In the genomic region with DNA sequence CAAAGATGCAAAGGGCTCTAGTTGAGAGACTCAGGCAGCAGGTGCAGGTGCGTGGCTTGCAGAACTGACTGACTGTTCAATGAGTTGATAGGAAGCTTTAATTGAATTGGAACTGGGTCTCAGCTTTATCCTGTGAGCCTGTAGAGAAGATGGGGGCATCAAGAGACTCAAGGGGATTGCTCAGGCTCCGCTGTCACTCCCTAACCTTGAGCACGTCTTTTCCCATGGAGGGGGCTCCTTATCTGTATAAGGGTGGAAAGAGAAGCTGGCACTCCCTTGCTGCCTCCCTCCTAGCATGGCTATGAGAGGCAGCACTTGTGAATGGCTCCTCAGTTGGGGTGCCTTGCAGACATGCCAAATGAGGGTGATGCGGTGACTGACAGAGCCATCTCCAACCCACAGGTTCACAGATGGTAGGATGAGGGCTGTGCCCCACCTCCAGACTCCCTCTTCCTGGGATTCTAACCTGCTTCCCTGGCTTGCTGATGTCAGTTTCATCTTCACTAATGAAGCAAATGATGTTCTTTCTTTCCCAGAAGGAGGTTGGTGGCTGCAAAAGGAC, we compare ENCODE assay signal across 13 cellular contexts. TPM values are rescaled to one million over a fixed set of nuclear protein-coding genes. Genes with fewer than 3 reads are reported as not detected.
DNase-seq lines count a peak whose midpoint lies in the region; ATAC-seq and TF ChIP-seq lines count a peak whose summit lies in the region.
"Had no signal": no experiment of that assay in that cellular context is flagged by ENCODE, and none has a peak within 500 bp of the region (broad histone marks: within the 10 kb centered on the region; RNA-seq: fewer than 3 reads in every experiment).

No MANE protein-coding gene starts in this region.

- H3K36me3 ChIP-seq in mammary epithelial cell (ENCODE audit: insufficient read depth, low read length): no peaks in the 10 kb centered on the region
- H3K36me3 ChIP-seq in esophagus muscularis mucosa: no peaks in the 10 kb centered on the region
- H3K36me3 ChIP-seq in neuronal stem cell (replicated peaks in 1 of 2; ENCODE audit: control insufficient read depth in 2 of 2, insufficient read depth in 2 of 2, low read length in 2 of 2): no peaks in the 10 kb centered on the region
- H3K36me3 ChIP-seq: BE2C, HAP-1 had no signal

- no peak for TF ChIP-seq POLR2A in esophagus muscularis mucosa (IDR thresholded peaks at IDR 0.05; ENCODE audit: low read depth)

- H4K91ac ChIP-seq in neuronal stem cell (ENCODE audit: low read depth, low read length, poor library complexity): no peak overlapping the region

- no peaks in the 10 kb centered on the region for H3K79me1 ChIP-seq in neuronal stem cell (ENCODE audit: low read depth, low read length)

- TF ChIP-seq CTCF in mammary epithelial cell (conservative IDR thresholded peaks at IDR 0.05 in 1 of 2, IDR thresholded peaks at IDR 0.05 in 1 of 2; ENCODE audit: extremely low read depth in 1 of 2, insufficient read depth in 1 of 2, low read depth in 1 of 2, low read length in 2 of 2) (no peak), MCF 10A (IDR thresholded peaks at IDR 0.05; ENCODE audit: unreplicated experiment) (no peak), esophagus muscularis mucosa (IDR thresholded peaks at IDR 0.05) (no peak)

- no peak overlapping the region for H3K23ac ChIP-seq in neuronal stem cell (ENCODE audit: low read depth, low read length, poor library complexity)

- in situ Hi-C loops in mammary epithelial cell (cut with MboI; ENCODE audit: low sequenced_read_pairs in 2 of 2): no loop called here

- no peak overlapping the region for H3K18ac ChIP-seq in neuronal stem cell (ENCODE audit: low read length)

- TF ChIP-seq EP300 in esophagus muscularis mucosa (IDR thresholded peaks at IDR 0.05): no peak

- H3K4me1 ChIP-seq in mammary epithelial cell (ENCODE audit: insufficient read depth, low read length) (peaks cover 32% of the 10 kb centered on the region), esophagus muscularis mucosa (peaks cover 0 to 18% (median 17%) of the 10 kb centered on the region in 4 donors), neuronal stem cell (ENCODE audit: control insufficient read depth in 2 of 2, insufficient read depth in 1 of 2, low read depth in 1 of 2, low read length in 2 of 2) (peaks cover 0 to 9% of the 10 kb centered on the region in 2 donors)
- H3K4me1 ChIP-seq: BE2C, HAP-1 had no signal

- CTCF ChIA-PET in mammary epithelial cell (lab: Charles Lee; ENCODE audit: low non-redundant PET) (no interaction called here), MCF 10A (lab: Yijun Ruan, JAX) (interaction anchor here (0.6 kb wide), 1 partner anchor 41 kb away, joined by 3 read pairs; no protein-coding TSS in a partner anchor)

- intact Hi-C loops in mammary epithelial cell (cut with micrococcal nuclease): no loop called here
- intact Hi-C loops in MCF 10A (cut with micrococcal nuclease): no loop called here
- intact Hi-C loops in esophagus muscularis mucosa (cut with DNase I): no loop called here

- POLR2A ChIA-PET in MCF 10A (lab: Yijun Ruan, JAX): no interaction called here

- H3K9me3 ChIP-seq in mammary epithelial cell (replicated peaks; ENCODE audit: insufficient read depth, low read length) (no peaks in the 10 kb centered on the region), esophagus muscularis mucosa (peaks cover 0 to 5% (median under 1%) of the 10 kb centered on the region in 4 donors), neuronal stem cell (replicated peaks in 1 of 2; ENCODE audit: control insufficient read depth in 2 of 2, insufficient read depth in 1 of 2, low read depth in 1 of 2, low read length in 2 of 2) (peaks cover 3 to 10% of the 10 kb centered on the region in 2 donors)
- H3K9me3 ChIP-seq: BE2C, Caco-2, HAP-1 had no signal

- WGBS in mammary epithelial cell (ENCODE audit: low coverage, missing lambda C conversion rate): 100% methylated on average over 4 of the region's 4 CpGs
- 93% methylated on average over 4 of the region's 4 CpGs for WGBS in esophagus muscularis mucosa
- WGBS in neuronal stem cell (ENCODE audit: extremely low coverage in 2 of 2, insufficient read length in 2 of 2, insufficient replicate concordance in 1 of 2), 2 donors: no CpG with 5 or more reads among the region's 4 CpGs

- no peaks in the 10 kb centered on the region for H3K36me3 Mint-ChIP-seq in MCF 10A (ENCODE audit: insufficient read depth, unreplicated experiment)
- peaks cover 7% of the 10 kb centered on the region for H3K36me3 Mint-ChIP-seq in stimulated activated effector memory CD8-positive, alpha-beta T cell treated with anti-CD3 and anti-CD28 coated beads, Interleukin-12 subunit alpha, Interleukin-12 subunit beta, amount 100 ng/mL, for 72 hours

- H2AK5ac ChIP-seq in neuronal stem cell (ENCODE audit: low read depth, low read length): no peak overlapping the region

- no peak overlapping the region for H3K14ac ChIP-seq in neuronal stem cell (ENCODE audit: low read length)

- H2BK15ac ChIP-seq in neuronal stem cell (ENCODE audit: low read length): peak overlapping the region; percentile 3

- no peaks in the 10 kb centered on the region for H3K79me2 ChIP-seq in mammary epithelial cell (ENCODE audit: insufficient read depth, low read length)

- H3K27ac Mint-ChIP-seq in MCF 10A (ENCODE audit: low read depth, unreplicated experiment): no peak overlapping the region
- no peak overlapping the region for H3K27ac Mint-ChIP-seq in stimulated activated effector memory CD8-positive, alpha-beta T cell treated with anti-CD3 and anti-CD28 coated beads, Interleukin-12 subunit alpha, Interleukin-12 subunit beta, amount 100 ng/mL, for 72 hours
- H3K27ac Mint-ChIP-seq: CD4-positive, alpha-beta T cell had no signal

- BruUV-seq in mammary epithelial cell (replicated peaks; lab: Mats Ljungman, UMichigan) (no TSS peak), MCF 10A (replicated peaks; lab: Mats Ljungman, UMichigan) (no TSS peak)

- DNase-seq in mammary epithelial cell (no peak), MCF 10A (ENCODE audit: unreplicated experiment) (no peak), esophagus muscularis mucosa (ENCODE audit: extremely low spot score) (peak; percentile 83), neuronal stem cell (ENCODE audit: low spot score) (no peak), T-helper 9 cell (no peak)
- no peak for DNase-seq in stimulated activated effector memory CD8-positive, alpha-beta T cell treated with anti-CD3 and anti-CD28 coated beads, Interleukin-12 subunit alpha, Interleukin-12 subunit beta, amount 100 ng/mL, for 72 hours (ENCODE audit: low spot score in 2 of 2)
- DNase-seq in stimulated activated naive CD4-positive, alpha-beta T cell (lab: John Stamatoyannopoulos, UW): no peak
- DNase-seq: ACHN; BE2C; Caco-2; CD4-positive, alpha-beta T cell had no signal

- H3K9me3 Mint-ChIP-seq in MCF 10A (ENCODE audit: unreplicated experiment): no peaks in the 10 kb centered on the region
- H3K9me3 Mint-ChIP-seq in stimulated activated effector memory CD8-positive, alpha-beta T cell treated with anti-CD3 and anti-CD28 coated beads, Interleukin-12 subunit alpha, Interleukin-12 subunit beta, amount 100 ng/mL, for 72 hours: peaks cover 5% of the 10 kb centered on the region

- peak overlapping the region; percentile 15 for H2AFZ ChIP-seq in mammary epithelial cell (ENCODE audit: low read depth, low read length)
- H2AFZ ChIP-seq in neuronal stem cell (ENCODE audit: low read length): no peak overlapping the region
- H2AFZ ChIP-seq: GM23248 had no signal

- no peak overlapping the region for H3K4me3 Mint-ChIP-seq in MCF 10A (ENCODE audit: unreplicated experiment)
- no peak overlapping the region for H3K4me3 Mint-ChIP-seq in stimulated activated effector memory CD8-positive, alpha-beta T cell treated with anti-CD3 and anti-CD28 coated beads, Interleukin-12 subunit alpha, Interleukin-12 subunit beta, amount 100 ng/mL, for 72 hours
- H3K4me3 Mint-ChIP-seq: CD4-positive, alpha-beta T cell had no signal

- H3K27me3 ChIP-seq in mammary epithelial cell (ENCODE audit: insufficient read depth, low read length) (no peaks in the 10 kb centered on the region), esophagus muscularis mucosa (no peaks in the 10 kb centered on the region), neuronal stem cell (ENCODE audit: control insufficient read depth in 3 of 3, insufficient read depth in 3 of 3, low read depth in 1 of 3, low read length in 3 of 3) (no peaks in the 10 kb centered on the region)
- H3K27me3 ChIP-seq: BE2C had no signal

- dilution Hi-C loops in mammary epithelial cell (cut with HindIII; ENCODE audit: low sequenced_read_pairs): no loop called here

- H3K4me2 ChIP-seq in mammary epithelial cell (ENCODE audit: insufficient read depth, low read depth, low read length): no peak overlapping the region
- H3K4me2 ChIP-seq in neuronal stem cell (ENCODE audit: insufficient read depth, low read length, poor library complexity, severe bottlenecking): no peak overlapping the region

- H4K20me1 ChIP-seq in mammary epithelial cell (ENCODE audit: insufficient read depth, low read length): no peaks in the 10 kb centered on the region

- H3K4me3 ChIP-seq in mammary epithelial cell (replicated peaks in 1 of 3; ENCODE audit: insufficient read depth in 1 of 3, low read depth in 2 of 3, low read length in 3 of 3) (no peak overlapping the region), esophagus muscularis mucosa (no peak overlapping the region), neuronal stem cell (ENCODE audit: low read length in 2 of 2) (no peak overlapping the region)
- H3K4me3 ChIP-seq: GM23248, HAP-1 had no signal

- H3K9ac ChIP-seq in mammary epithelial cell (ENCODE audit: insufficient read depth, low read length) (no peak overlapping the region), neuronal stem cell (ENCODE audit: low read depth, low read length, poor library complexity) (no peak overlapping the region)
- H3K9ac ChIP-seq: GM23248 had no signal

- H3K27me3 Mint-ChIP-seq in MCF 10A (ENCODE audit: insufficient read depth, unreplicated experiment): no peaks in the 10 kb centered on the region

- no peak overlapping the region for H3K4ac ChIP-seq in neuronal stem cell (ENCODE audit: low read length)

- peak; percentile 14 for ATAC-seq in stimulated activated effector memory CD8-positive, alpha-beta T cell treated with anti-CD3 and anti-CD28 coated beads, Interleukin-12 subunit alpha, Interleukin-12 subunit beta, amount 100 ng/mL, for 72 hours

- H2BK12ac ChIP-seq in neuronal stem cell (ENCODE audit: low read length): no peak overlapping the region

- H2BK5ac ChIP-seq in neuronal stem cell (ENCODE audit: low read length): no peak overlapping the region

- H4K8ac ChIP-seq in neuronal stem cell (ENCODE audit: low read depth, low read length): no peak overlapping the region

- H2BK120ac ChIP-seq in neuronal stem cell (ENCODE audit: low read depth, low read length): no peak overlapping the region

- peak overlapping the region; percentile 57 for H3K27ac ChIP-seq in mammary epithelial cell (ENCODE audit: insufficient read depth, low read depth, low read length)
- H3K27ac ChIP-seq in esophagus muscularis mucosa (replicated peaks in 1 of 4): no peak overlapping the region
- H3K27ac ChIP-seq in neuronal stem cell (replicated peaks; ENCODE audit: low read length): no peak overlapping the region
- H3K27ac ChIP-seq: GM23248 had no signal

- H3K4me1 Mint-ChIP-seq in MCF 10A (ENCODE audit: insufficient read depth, unreplicated experiment): peaks cover 17% of the 10 kb centered on the region
- no peaks in the 10 kb centered on the region for H3K4me1 Mint-ChIP-seq in stimulated activated effector memory CD8-positive, alpha-beta T cell treated with anti-CD3 and anti-CD28 coated beads, Interleukin-12 subunit alpha, Interleukin-12 subunit beta, amount 100 ng/mL, for 72 hours

RNA-seq across cellular contexts. Expression of a gene that starts 12.4 kb away (rescaled TPM):
- total RNA-seq in mammary epithelial cell (10 to 100 TPM; 52.4 to 56.5 TPM), MCF 10A (2022) (55.8 and 56.7 TPM in 2 replicates), esophagus muscularis mucosa (100 to 1,000 TPM in 1 of 4 donors, 10 to 100 TPM in 3; 51.4 to 101 (median 62.1) TPM)
- polyA plus RNA-seq in mammary epithelial cell: 42.5 TPM
- 20.1 TPM for polyA minus RNA-seq in mammary epithelial cell
- polyA plus RNA-seq in neuronal stem cell (2013, experiment 1 of 2): 35.0 TPM
- 35.1 TPM for polyA plus RNA-seq in neuronal stem cell (2013, experiment 2 of 2)
